In genomic region chr20:45913105-45913504, GRCh38 we compare ENCODE assay signal across 2 cellular contexts.
TF ChIP-seq lines count a peak whose summit lies in the region.

No MANE protein-coding gene starts in this region.

TF ChIP-seq in WTC11, 78 proteins besides CTCF, POLR2A, EP300 and RAD21 (continued from another document):
- no peak for TF ChIP-seq PRDM15 (CRISPR knock-in tag; IDR thresholded peaks at IDR 0.05)
- TF ChIP-seq E2F1 (CRISPR knock-in tag; IDR thresholded peaks at IDR 0.05): no peak
- TF ChIP-seq RORB (CRISPR knock-in tag; IDR thresholded peaks at IDR 0.05): no peak
- no peak for TF ChIP-seq TEAD4 (CRISPR knock-in tag; IDR thresholded peaks at IDR 0.05)
- TF ChIP-seq TP53 (CRISPR knock-in tag; IDR thresholded peaks at IDR 0.05): no peak
- no peak for TF ChIP-seq ZSCAN18 (CRISPR knock-in tag; IDR thresholded peaks at IDR 0.05)
- TF ChIP-seq ZNF138 (CRISPR knock-in tag; conservative IDR thresholded peaks at IDR 0.05): no peak
- TF ChIP-seq IRF2 (CRISPR knock-in tag; IDR thresholded peaks at IDR 0.05; ENCODE audit: borderline replicate concordance, low read depth): no peak
- no peak for TF ChIP-seq ZNF423 (CRISPR knock-in tag; IDR thresholded peaks at IDR 0.05)
- no peak for TF ChIP-seq RELA (CRISPR knock-in tag; IDR thresholded peaks at IDR 0.05; ENCODE audit: borderline replicate concordance)
- no peak for TF ChIP-seq ESRRA (CRISPR knock-in tag; IDR thresholded peaks at IDR 0.05; ENCODE audit: borderline replicate concordance)
- TF ChIP-seq ZMAT4 (CRISPR knock-in tag; IDR thresholded peaks at IDR 0.05): no peak
- no peak for TF ChIP-seq ZNF219 (CRISPR knock-in tag; IDR thresholded peaks at IDR 0.05; ENCODE audit: borderline replicate concordance)
- TF ChIP-seq CBFB (CRISPR knock-in tag; IDR thresholded peaks at IDR 0.05; ENCODE audit: low read depth): no peak
- TF ChIP-seq PREB (CRISPR knock-in tag; IDR thresholded peaks at IDR 0.05; ENCODE audit: borderline replicate concordance): no peak
- TF ChIP-seq CREB1 (CRISPR knock-in tag; IDR thresholded peaks at IDR 0.05): no peak
- TF ChIP-seq ZNF263 (CRISPR knock-in tag; IDR thresholded peaks at IDR 0.05; ENCODE audit: low read depth): no peak
- TF ChIP-seq ATF2 (CRISPR knock-in tag; IDR thresholded peaks at IDR 0.05; ENCODE audit: borderline replicate concordance, low read depth): no peak
TF ChIP-seq in WTC11: peak in this region for 0.

TF ChIP-seq in SK-N-SH treated with all-trans-retinoic acid at 6 μM for 48 hours, 23 proteins besides CTCF, POLR2A, EP300 and RAD21 (continued from another document):
- TF ChIP-seq POU6F1 (CRISPR knock-in tag; IDR thresholded peaks at IDR 0.05; ENCODE audit: borderline replicate concordance, low read depth) (no peak), ZC3H10 (CRISPR knock-in tag; IDR thresholded peaks at IDR 0.05) (no peak), ZFP3 (CRISPR knock-in tag; IDR thresholded peaks at IDR 0.05) (no peak), SNAI2 (CRISPR knock-in tag; IDR thresholded peaks at IDR 0.05) (no peak), TOX (CRISPR knock-in tag; IDR thresholded peaks at IDR 0.05; ENCODE audit: borderline replicate concordance) (no peak), CSDC2 (CRISPR knock-in tag; IDR thresholded peaks at IDR 0.05) (no peak), ZNF565 (CRISPR knock-in tag; conservative IDR thresholded peaks at IDR 0.05; ENCODE audit: low read depth) (no peak), ISL1 (CRISPR knock-in tag; IDR thresholded peaks at IDR 0.05) (no peak), ZNF70 (CRISPR knock-in tag; IDR thresholded peaks at IDR 0.05) (no peak), ZNF8 (CRISPR knock-in tag; IDR thresholded peaks at IDR 0.05) (no peak), CSRNP3 (CRISPR knock-in tag; IDR thresholded peaks at IDR 0.05) (no peak), ESRRG (CRISPR knock-in tag; IDR thresholded peaks at IDR 0.05) (no peak)
TF ChIP-seq in SK-N-SH treated with all-trans-retinoic acid at 6 μM for 48 hours: peak in this region for 0.
